In genomic region chr2:151261977-151262291, GRCh38 we compare ENCODE assay signal across 8 cellular contexts. TPM values are rescaled to one million over a fixed set of nuclear protein-coding genes. Genes with fewer than 3 reads are reported as not detected.
A peak's percentile ranks its signal among the peaks of the same experiment; 100 is the strongest.
DNase-seq lines count a peak whose midpoint lies in the region; ATAC-seq, FAIRE-seq and TF ChIP-seq lines count a peak whose summit lies in the region.

No MANE protein-coding gene starts in this region.

- H3K4me2 ChIP-seq in GM12878 (ENCODE audit: control insufficient read depth, insufficient read depth) = peak overlapping the region; percentile 80

- BruUV-seq in GM12878 (replicated peaks; lab: Mats Ljungman, UMichigan) = no TSS peak

- H3K36me3 Mint-ChIP-seq in activated naive CD4-positive, alpha-beta T cell treated with anti-CD3 and anti-CD28 coated beads for 36 hours (ENCODE audit: low read depth) = no peaks in the 10 kb centered on the region

- peak; percentile 7 for FAIRE-seq in GM12878 (lab: Jason Lieb, UNC)

- no peaks in the 10 kb centered on the region for H3K9me3 ChIP-seq in GM12878 (replicated peaks; ENCODE audit: control insufficient read depth, insufficient read depth, low read length)
- no peaks in the 10 kb centered on the region for H3K9me3 ChIP-seq in lung (ENCODE audit: control insufficient read depth in 2 of 2, insufficient read depth in 1 of 2, low read length in 1 of 2)
- no peaks in the 10 kb centered on the region for H3K9me3 ChIP-seq in upper lobe of left lung

- peak overlapping the region; percentile 87 for H3K27ac Mint-ChIP-seq in activated naive CD4-positive, alpha-beta T cell treated with anti-CD3 and anti-CD28 coated beads for 36 hours

- H3K9ac ChIP-seq in GM12878 (ENCODE audit: control insufficient read depth, insufficient read depth, low read length) = peak overlapping the region; percentile 83

- H3K4me3 ChIP-seq in GM12878 = peak overlapping the region; percentile 84
- peak overlapping the region; percentile 89 for H3K4me3 ChIP-seq in lung
- peak overlapping the region; percentile 78 to 95 (median 92) for H3K4me3 ChIP-seq in upper lobe of left lung

- WGBS in GM12878 (ENCODE audit: insufficient coverage, insufficient replicate concordance, low lambda C conversion rate, missing lambda C conversion rate) = 3% methylated on average over 9 of the region's 9 CpGs
- 2 to 3% methylated on average over 9 of the region's 9 CpGs for WGBS in lung, 2 donors
- WGBS in upper lobe of left lung, 2 donors = 1 to 2% methylated on average over 9 of the region's 9 CpGs

- no peak for DNase-seq in activated naive CD4-positive, alpha-beta T cell treated with anti-CD3 and anti-CD28 coated beads for 36 hours
- no peak for DNase-seq in activated naive CD4-positive, alpha-beta T cell treated with anti-CD3 and anti-CD28 coated beads, Interleukin-2, amount 50 U/mL, for 16 hours
- DNase-seq in GM12878 (ENCODE audit: low read depth, low spot score) (no peak), lung (ENCODE audit: low spot score) (no peak), upper lobe of left lung (no peak), SHP77 (lab: John Stamatoyannopoulos, UW) (no peak)
- DNase-seq in activated CD4-positive, alpha-beta T cell treated with anti-CD3 and anti-CD28 coated beads, Interleukin-2, amount 50 U/mL, for 48 hours = no peak

- TF ChIP-seq RAD21 in GM12878 (IDR thresholded peaks at IDR 0.05; ENCODE audit: insufficient read depth, low read depth, low read length) = no peak

- H3K27me3 Mint-ChIP-seq in activated naive CD4-positive, alpha-beta T cell treated with anti-CD3 and anti-CD28 coated beads for 36 hours (ENCODE audit: low read depth) = no peaks in the 10 kb centered on the region

- H3K4me3 Mint-ChIP-seq in activated naive CD4-positive, alpha-beta T cell treated with anti-CD3 and anti-CD28 coated beads for 36 hours = peak overlapping the region; percentile 87

- SMC1A ChIA-PET in GM12878 (lab: Charles Lee; ENCODE audit: uncharacterized antibody, unreplicated experiment) = no interaction called here

- TF ChIP-seq EP300 in GM12878 (IDR thresholded peaks at IDR 0.05; ENCODE audit: borderline replicate concordance in 1 of 2, control insufficient read depth in 1 of 2, low read depth in 2 of 2, low read length in 2 of 2) = no peak
- no peak for TF ChIP-seq EP300 in upper lobe of left lung (IDR thresholded peaks at IDR 0.05)

- H3K4me1 Mint-ChIP-seq in activated naive CD4-positive, alpha-beta T cell treated with anti-CD3 and anti-CD28 coated beads for 36 hours (ENCODE audit: low read depth) = peaks cover 18% of the 10 kb centered on the region

- CTCF ChIA-PET in activated naive CD4-positive, alpha-beta T cell treated with anti-CD3 and anti-CD28 coated beads for 36 hours (lab: Charles Lee) = no interaction called here
- CTCF ChIA-PET in GM12878 (lab: Yijun Ruan, JAX) = interaction anchor here (2.0 kb wide), 1 partner anchor 23 kb away, joined by 6 read pairs; no protein-coding TSS in a partner anchor

- H4K20me1 ChIP-seq in GM12878 (ENCODE audit: control insufficient read depth, insufficient read depth) = no peaks in the 10 kb centered on the region

- in situ Hi-C loops in GM12878 (cut with MboI) = no loop called here

- H3K4me1 ChIP-seq in GM12878 (ENCODE audit: control insufficient read depth, insufficient read depth, low read length) = no peaks in the 10 kb centered on the region
- H3K4me1 ChIP-seq in lung (ENCODE audit: control insufficient read depth in 2 of 2, insufficient read depth in 2 of 2, low read length in 2 of 2) = peaks cover 0 to 2% of the 10 kb centered on the region in 2 donors
- H3K4me1 ChIP-seq in upper lobe of left lung = peaks cover 6 to 17% (median 8%) of the 10 kb centered on the region in 4 donors

- TF ChIP-seq POLR2A in GM12878 (IDR thresholded peaks at IDR 0.05; ENCODE audit: low read depth, low read length) = no peak
- TF ChIP-seq POLR2A in upper lobe of left lung (IDR thresholded peaks at IDR 0.05) = no peak

- no peak for TF ChIP-seq CTCF in GM12878 (IDR thresholded peaks at IDR 0.05 in 2 of 3, conservative IDR thresholded peaks at IDR 0.05 in 1 of 3; ENCODE audit: control insufficient read depth in 2 of 3, extremely low read depth in 1 of 3, insufficient read depth in 1 of 3, low read depth in 3 of 3, low read length in 3 of 3)
- TF ChIP-seq CTCF in lung (IDR thresholded peaks at IDR 0.05; ENCODE audit: control extremely low read depth, extremely low read depth) = no peak
- TF ChIP-seq CTCF in upper lobe of left lung (IDR thresholded peaks at IDR 0.05) = no peak

- no peaks in the 10 kb centered on the region for H3K79me2 ChIP-seq in GM12878 (ENCODE audit: control insufficient read depth, insufficient read depth, low read length)

- RAD21 ChIA-PET in GM12878 (lab: Charles Lee; ENCODE audit: unreplicated experiment) = interaction anchor here (1.6 to 2.0 kb wide), 2 partner anchors 23 to 28 kb away, joined by 5 to 15 read pairs; partner anchors contain the start of gene NMI

- ATAC-seq in GM12878 (no peak), lung (ENCODE audit: insufficient read depth, low FRiP score) (no peak), upper lobe of left lung (ENCODE audit: low FRiP score in 2 of 2) (no peak), HG03045 (IDR thresholded peaks at IDR 0.05; ENCODE audit: unreplicated experiment) (no peak)

- intact Hi-C loops in activated naive CD4-positive, alpha-beta T cell treated with anti-CD3 and anti-CD28 coated beads for 36 hours (cut with micrococcal nuclease) = loop anchor here (1.0 to 2.0 kb wide), 4 partner anchors 27 to 1675 kb away; partner anchors contain the start of genes MMADHC, NMI and RIF1
- intact Hi-C loops in GM12878 (cut with micrococcal nuclease; ENCODE audit: unreplicated experiment) = loop anchor here (1.0 kb wide), 1 partner anchor 27 kb away; the partner anchor contains the start of gene NMI

- POLR2A ChIA-PET in GM12878 (lab: Charles Lee) = interaction anchor here (2.0 kb wide), 1 partner anchor 28 kb away, joined by 8 read pairs; the partner anchor contains the start of gene NMI

- H3K27ac ChIP-seq in GM12878 (ENCODE audit: control insufficient read depth, insufficient read depth) (peak overlapping the region; percentile 86), lung (ENCODE audit: low read depth in 1 of 2, low read length in 1 of 2) (peak overlapping the region; percentile 36 to 98), upper lobe of left lung (peak overlapping the region; percentile 96 to 99 (median 97))

- no peaks in the 10 kb centered on the region for H3K9me3 Mint-ChIP-seq in activated naive CD4-positive, alpha-beta T cell treated with anti-CD3 and anti-CD28 coated beads for 36 hours

- peak overlapping the region; percentile 96 for H2AFZ ChIP-seq in GM12878 (ENCODE audit: control insufficient read depth, low read depth, low read length)

- H3K36me3 ChIP-seq in GM12878 (ENCODE audit: control insufficient read depth in 2 of 2, insufficient read depth in 2 of 2, low read length in 1 of 2) (no peaks in the 10 kb centered on the region), lung (ENCODE audit: control insufficient read depth in 2 of 2, insufficient read depth in 2 of 2, low read length in 2 of 2) (no peaks in the 10 kb centered on the region), upper lobe of left lung (no peaks in the 10 kb centered on the region)

- no peaks in the 10 kb centered on the region for H3K27me3 ChIP-seq in GM12878 (replicated peaks in 1 of 2; ENCODE audit: control insufficient read depth in 2 of 2, insufficient read depth in 2 of 2, low read length in 1 of 2)
- H3K27me3 ChIP-seq in lung (ENCODE audit: control insufficient read depth, insufficient read depth) = no peaks in the 10 kb centered on the region
- no peaks in the 10 kb centered on the region for H3K27me3 ChIP-seq in upper lobe of left lung

RNA-seq across cellular contexts. Expression of gene RBM43, which starts 0.3 kb away (rescaled TPM):
- total RNA-seq in activated naive CD4-positive, alpha-beta T cell treated with anti-CD3 and anti-CD28 coated beads for 36 hours = 1 to 10 TPM; 3.4 to 3.8 TPM
- 7.7 and 8.1 TPM in 2 replicates for total RNA-seq in GM12878 (2013; cell fraction: nucleolus; rRNA removed)
- total RNA-seq in GM12878 (2014; rRNA removed) (2.8 and 3.2 TPM in 2 replicates), GM12878 (2014; rRNA removed; fragmentation: Illumina TruSeq; extraction: Trizol) (3.4 and 3.7 TPM in 2 replicates), GM12878 (2021) (2.7 and 3.6 TPM in 2 replicates), lung (10 to 100 TPM in 1 of 2 donors, 1 to 10 TPM in 1; 7.9 to 17.8 TPM), upper lobe of left lung (10 to 100 TPM in 2 of 6 donors, 1 to 10 TPM in 4; 4.4 to 16.8 (median 8.1) TPM)
- 1.0 TPM for polyA plus RNA-seq in GM12878 (2011; ENCODE audit: low read depth)
- polyA plus RNA-seq in GM12878 (2011; rRNA removed) (5.3 and 10.1 TPM in 2 replicates), GM12878 (2014; fragmentation: Illumina TruSeq; extraction: Trizol) (4.2 and 5.2 TPM in 2 replicates), GM12878 (2014; fragmentation: Nextera tagmentation; extraction: Ambion mirVana) (under 1 TPM; 0.86 to 0.93 TPM), GM12878 (2014; rRNA removed) (2.4 and 2.5 TPM in 2 replicates), GM12878 (2016; fragmentation: Nextera tagmentation; extraction: Ambion mirVana) (1 to 10 TPM in 1 of 2 experiments, under 1 TPM in 1; 0.96 to 1.1 TPM), lung (1 to 10 TPM; 3.0 to 3.6 TPM)
- polyA plus RNA-seq in GM12878 (2011; cell fraction: cytosol; rRNA removed) = 2.1 and 2.2 TPM in 2 replicates
- 3.7 and 3.9 TPM in 2 replicates for polyA plus RNA-seq in GM12878 (2011; cell fraction: nucleus; rRNA removed)
- 3.0 and 3.1 TPM in 2 replicates for polyA plus RNA-seq in GM12878 (2012)
- polyA minus RNA-seq in GM12878 (2011; rRNA and poly(A)+ RNA removed) = 4.2 and 5.5 TPM in 2 replicates
- polyA minus RNA-seq in GM12878 (2011; cell fraction: cytosol; rRNA and poly(A)+ RNA removed) = 1.9 and 3.2 TPM in 2 replicates
- polyA minus RNA-seq in GM12878 (2011; cell fraction: nucleus; rRNA and poly(A)+ RNA removed) = 5.6 and 6.1 TPM in 2 replicates

RNA-seq across cellular contexts. Expression of gene NMI, which starts 27.5 kb away (rescaled TPM):
- 10 to 100 TPM; 18.6 to 20.0 TPM for total RNA-seq in activated naive CD4-positive, alpha-beta T cell treated with anti-CD3 and anti-CD28 coated beads for 36 hours
- 34.7 and 36.2 TPM in 2 replicates for total RNA-seq in GM12878 (2013; cell fraction: nucleolus; rRNA removed)
- total RNA-seq in GM12878 (2014; rRNA removed) = 43.5 and 52.9 TPM in 2 replicates
- total RNA-seq in GM12878 (2014; rRNA removed; fragmentation: Illumina TruSeq; extraction: Trizol) = 47.7 and 50.3 TPM in 2 replicates
- total RNA-seq in GM12878 (2021) = 45.1 and 45.9 TPM in 2 replicates
- polyA plus RNA-seq in GM12878 (2011; ENCODE audit: low read depth) = 32.6 TPM
- polyA plus RNA-seq in GM12878 (2011; rRNA removed) = 43.9 and 73.6 TPM in 2 replicates
- 16.7 and 20.1 TPM in 2 replicates for polyA plus RNA-seq in GM12878 (2011; cell fraction: cytosol; rRNA removed)
- polyA plus RNA-seq in GM12878 (2011; cell fraction: nucleus; rRNA removed) = 14.2 and 19.2 TPM in 2 replicates
- polyA plus RNA-seq in GM12878 (2012) = 40.8 and 47.4 TPM in 2 replicates
- polyA plus RNA-seq in GM12878 (2014; fragmentation: Illumina TruSeq; extraction: Trizol) = 66.4 and 85.1 TPM in 2 replicates
- 10 to 100 TPM; 43.3 to 48.4 TPM for polyA plus RNA-seq in GM12878 (2014; fragmentation: Nextera tagmentation; extraction: Ambion mirVana)
- 44.9 and 60.6 TPM in 2 replicates for polyA plus RNA-seq in GM12878 (2014; rRNA removed)
- 100 to 1,000 TPM; 101 to 107 TPM for polyA plus RNA-seq in GM12878 (2016; fragmentation: Nextera tagmentation; extraction: Ambion mirVana)
- polyA minus RNA-seq in GM12878 (2011; rRNA and poly(A)+ RNA removed) = 10.1 and 13.2 TPM in 2 replicates
- polyA minus RNA-seq in GM12878 (2011; cell fraction: cytosol; rRNA and poly(A)+ RNA removed) = 9.6 and 12.1 TPM in 2 replicates
- polyA minus RNA-seq in GM12878 (2011; cell fraction: nucleus; rRNA and poly(A)+ RNA removed) = 12.1 and 18.6 TPM in 2 replicates
- total RNA-seq in lung = 10 to 100 TPM; 19.2 to 25.4 TPM
- 10 to 100 TPM; 16.7 to 38.0 TPM for polyA plus RNA-seq in lung
- total RNA-seq in upper lobe of left lung = 10 to 100 TPM; 12.0 to 29.0 (median 20.5) TPM
